In genomic region chr5:53547226-53547625, GRCh38 we compare ENCODE assay signal across 25 cellular contexts.
"Had no signal": no experiment of that assay in that cellular context is flagged by ENCODE, and none has a peak within 500 bp of the region (broad histone marks: within the 10 kb centered on the region; RNA-seq: fewer than 3 reads in every experiment).

No MANE protein-coding gene starts in this region.

- H3K9ac ChIP-seq: SK-N-SH had no signal

- H3K36me3 Mint-ChIP-seq: activated naive CD4-positive, alpha-beta T cell treated with anti-CD3 and anti-CD28 coated beads, Interleukin-2, amount 50 U/mL, for 24 hours had no signal

- H3K4me1 ChIP-seq: breast epithelium, Peyer's patch, SJCRH30 had no signal

- H3K27me3 ChIP-seq: breast epithelium, Peyer's patch, SJCRH30 had no signal

- H3K36me3 ChIP-seq: breast epithelium, Peyer's patch, SJCRH30, WERI-Rb-1 had no signal

- H3K27ac Mint-ChIP-seq: activated CD8-positive, alpha-beta T cell treated with anti-CD3 and anti-CD28 coated beads, Interleukin-2, amount 10 ng/mL, durations not matched to agents 7 days and 5 days; activated naive CD4-positive, alpha-beta T cell treated with anti-CD3 and anti-CD28 coated beads, Interleukin-2, amount 50 U/mL, for 24 hours; activated T-cell treated with anti-CD3 and anti-CD28 coated beads, Interleukin-2, amount 50 U/mL, for 24 hours; activated T-helper 1 cell treated with anti-CD3 and anti-CD28 coated beads, Interleukin-12 subunit alpha, Interleukin-12 subunit beta, Interleukin-2, Interleukin-4 antibody, amounts not matched to agents 30 ng/mL and 10 ng/mL and 1 ng/mL, durations not matched to agents 14 hours and 24 hours and 36 hours had no signal

- H3K9me3 Mint-ChIP-seq: activated naive CD4-positive, alpha-beta T cell treated with anti-CD3 and anti-CD28 coated beads, Interleukin-2, amount 50 U/mL, for 24 hours; activated T-cell treated with anti-CD3 and anti-CD28 coated beads, Interleukin-2, amount 50 U/mL, for 24 hours; activated T-helper 1 cell treated with anti-CD3 and anti-CD28 coated beads, Interleukin-12 subunit alpha, Interleukin-12 subunit beta, Interleukin-2, Interleukin-4 antibody, amounts not matched to agents 30 ng/mL and 10 ng/mL and 1 ng/mL, durations not matched to agents 14 hours and 24 hours and 36 hours had no signal

- H3K9me3 ChIP-seq: breast epithelium, Peyer's patch, SJCRH30, SK-N-SH had no signal

- H3K4me3 ChIP-seq: breast epithelium, Peyer's patch, SJCRH30 had no signal

- DNase-seq: activated CD4-positive, alpha-beta T cell treated with anti-CD3 and anti-CD28 coated beads for 4 hours; activated CD8-positive, alpha-beta T cell treated with anti-CD3 and anti-CD28 coated beads, Interleukin-2, amount 10 ng/mL, durations not matched to agents 7 days and 5 days; activated effector memory CD4-positive, alpha-beta T cell treated with Interleukin-2 at 50 U/mL for 16 hours; activated naive CD4-positive, alpha-beta T cell; activated T-cell treated with anti-CD3 and anti-CD28 coated beads, Interleukin-2, amount 50 U/mL, for 24 hours; aorta; caudate nucleus; Kasumi-1; NCI-H1436 treated with DMSO at 0.1 percent for 48 hours; NCI-H187; NCI-H2081; NCI-H510A treated with DMSO at 0.1 percent for 48 hours; NCI-H69; NK-92 treated with Interleukin-12 subunit alpha and Interleukin-12 subunit beta, amount 100 ng/mL, for 24 hours; Peyer's patch; Right ventricle myocardium superior; SJCRH30; SK-N-SH; T-helper 1 cell; WERI-Rb-1 had no signal

- H3K9me2 ChIP-seq: SK-N-SH had no signal

- H3K4me1 Mint-ChIP-seq: activated naive CD4-positive, alpha-beta T cell treated with anti-CD3 and anti-CD28 coated beads, Interleukin-2, amount 50 U/mL, for 24 hours had no signal

- ATAC-seq: activated CD4-positive, CD25-positive, alpha-beta regulatory T cell treated with anti-CD3 and anti-CD28 coated beads, Interleukin-2, amount 50 U/mL, for 24 hours; activated CD8-positive, alpha-beta T cell treated with anti-CD3 and anti-CD28 coated beads, Interleukin-2, amount 10 ng/mL, durations not matched to agents 7 days and 5 days had no signal

- H3K27ac ChIP-seq: breast epithelium, Peyer's patch, RWPE1, SJCRH30, WERI-Rb-1 had no signal

- H3K4me3 Mint-ChIP-seq: activated CD8-positive, alpha-beta T cell treated with anti-CD3 and anti-CD28 coated beads, Interleukin-2, amount 10 ng/mL, durations not matched to agents 7 days and 5 days; activated naive CD4-positive, alpha-beta T cell treated with anti-CD3 and anti-CD28 coated beads, Interleukin-2, amount 50 U/mL, for 24 hours; activated T-cell treated with anti-CD3 and anti-CD28 coated beads, Interleukin-2, amount 50 U/mL, for 24 hours; activated T-helper 1 cell treated with anti-CD3 and anti-CD28 coated beads, Interleukin-12 subunit alpha, Interleukin-12 subunit beta, Interleukin-2, Interleukin-4 antibody, amounts not matched to agents 30 ng/mL and 10 ng/mL and 1 ng/mL, durations not matched to agents 14 hours and 24 hours and 36 hours had no signal

- H3K4me2 ChIP-seq: SK-N-SH had no signal
